ENCODE assay signal across 22 cellular contexts in genomic region chr4:20487852-20488251, GRCh38.
DNase-seq lines count a peak whose midpoint lies in the region; ATAC-seq and TF ChIP-seq lines count a peak whose summit lies in the region.
"Had no signal": no experiment of that assay in that cellular context is flagged by ENCODE, and none has a peak within 500 bp of the region (broad histone marks: within the 10 kb centered on the region; RNA-seq: fewer than 3 reads in every experiment).

No MANE protein-coding gene starts in this region.

- no peak overlapping the region for H2AFZ ChIP-seq in mammary epithelial cell (ENCODE audit: low read depth, low read length)

- H3K9ac ChIP-seq in mammary epithelial cell (ENCODE audit: insufficient read depth, low read length) = no peak overlapping the region
- H3K9ac ChIP-seq: BLaER1 had no signal

- H3K4me3 Mint-ChIP-seq in MCF 10A (ENCODE audit: unreplicated experiment) = no peak overlapping the region
- H3K4me3 Mint-ChIP-seq: activated CD8-positive, alpha-beta T cell treated with anti-CD3 and anti-CD28 coated beads, Interleukin-2, amount 10 ng/mL, durations not matched to agents 7 days and 5 days; T-helper 17 cell had no signal

- no peak overlapping the region for H3K27ac Mint-ChIP-seq in MCF 10A (ENCODE audit: low read depth, unreplicated experiment)
- H3K27ac Mint-ChIP-seq: activated CD8-positive, alpha-beta T cell treated with anti-CD3 and anti-CD28 coated beads, Interleukin-2, amount 10 ng/mL, durations not matched to agents 7 days and 5 days; progenitor cell of endocrine pancreas; T-helper 17 cell had no signal

- H3K4me1 ChIP-seq in mammary epithelial cell (ENCODE audit: insufficient read depth, low read length) = no peaks in the 10 kb centered on the region
- H3K4me1 ChIP-seq: BLaER1 had no signal

- 20% methylated on average over 1 of the region's 1 CpG for WGBS in mammary epithelial cell (ENCODE audit: low coverage, missing lambda C conversion rate)

- no peak overlapping the region for H3K27ac ChIP-seq in mammary epithelial cell (ENCODE audit: insufficient read depth, low read depth, low read length)
- H3K27ac ChIP-seq: BLaER1, tibial nerve had no signal

- H3K4me2 ChIP-seq in mammary epithelial cell (ENCODE audit: insufficient read depth, low read depth, low read length) = no peak overlapping the region
- H3K4me2 ChIP-seq: BLaER1 had no signal

- in situ Hi-C loops in mammary epithelial cell (cut with MboI; ENCODE audit: low sequenced_read_pairs in 2 of 2) = no loop called here

- H3K27me3 ChIP-seq in mammary epithelial cell (ENCODE audit: insufficient read depth, low read length) = no peaks in the 10 kb centered on the region
- H3K27me3 ChIP-seq: BLaER1, tibial nerve had no signal

- no peaks in the 10 kb centered on the region for H3K9me3 ChIP-seq in mammary epithelial cell (replicated peaks; ENCODE audit: insufficient read depth, low read length)
- H3K9me3 ChIP-seq: BLaER1, tibial nerve had no signal

- H3K4me3 ChIP-seq in mammary epithelial cell (replicated peaks in 1 of 3; ENCODE audit: insufficient read depth in 1 of 3, low read depth in 2 of 3, low read length in 3 of 3) = no peak overlapping the region
- H3K4me3 ChIP-seq in foreskin fibroblast (ENCODE audit: low read depth in 1 of 2, low read length in 2 of 2) = no peak overlapping the region
- H3K4me3 ChIP-seq: BLaER1, K562, tibial nerve had no signal

- intact Hi-C loops in MCF 10A (cut with micrococcal nuclease) (no loop called here), mammary epithelial cell (cut with micrococcal nuclease) (no loop called here)

- no peaks in the 10 kb centered on the region for H3K4me1 Mint-ChIP-seq in MCF 10A (ENCODE audit: insufficient read depth, unreplicated experiment)
- H3K4me1 Mint-ChIP-seq: T-helper 17 cell had no signal

- ATAC-seq in HG03342 (IDR thresholded peaks at IDR 0.05; ENCODE audit: unreplicated experiment) (no peak), HG03460 (IDR thresholded peaks at IDR 0.05; ENCODE audit: unreplicated experiment) (no peak)
- ATAC-seq: activated CD8-positive, alpha-beta T cell treated with anti-CD3 and anti-CD28 coated beads, Interleukin-2, amount 10 ng/mL, durations not matched to agents 7 days and 5 days; HCT116; K562; T-helper 17 cell had no signal

- H3K36me3 Mint-ChIP-seq in MCF 10A (ENCODE audit: insufficient read depth, unreplicated experiment) = no peaks in the 10 kb centered on the region

- no peaks in the 10 kb centered on the region for H4K20me1 ChIP-seq in mammary epithelial cell (ENCODE audit: insufficient read depth, low read length)
- H4K20me1 ChIP-seq: BLaER1 had no signal

- H3K36me3 ChIP-seq in mammary epithelial cell (ENCODE audit: insufficient read depth, low read length) = no peaks in the 10 kb centered on the region
- H3K36me3 ChIP-seq: BLaER1, tibial nerve had no signal

- TF ChIP-seq CTCF in MCF 10A (IDR thresholded peaks at IDR 0.05; ENCODE audit: unreplicated experiment) (no peak), mammary epithelial cell (conservative IDR thresholded peaks at IDR 0.05 in 1 of 2, IDR thresholded peaks at IDR 0.05 in 1 of 2; ENCODE audit: extremely low read depth in 1 of 2, insufficient read depth in 1 of 2, low read depth in 1 of 2, low read length in 2 of 2) (no peak), foreskin fibroblast (IDR thresholded peaks at IDR 0.05; ENCODE audit: low read depth, low read length) (no peak)

- no peaks in the 10 kb centered on the region for H3K9me3 Mint-ChIP-seq in MCF 10A (ENCODE audit: unreplicated experiment)

- CTCF ChIA-PET in MCF 10A (lab: Yijun Ruan, JAX) (interaction anchor here (0.5 to 1.2 kb wide), 4 partner anchors 41 to 1047 kb away, joined by 3 read pairs; no protein-coding TSS in a partner anchor), mammary epithelial cell (lab: Charles Lee; ENCODE audit: low non-redundant PET) (no interaction called here)

- BruUV-seq in MCF 10A (replicated peaks; lab: Mats Ljungman, UMichigan) (no TSS peak), mammary epithelial cell (replicated peaks; lab: Mats Ljungman, UMichigan) (no TSS peak)

- dilution Hi-C loops in mammary epithelial cell (cut with HindIII; ENCODE audit: low sequenced_read_pairs) = no loop called here

- POLR2A ChIA-PET in MCF 10A (lab: Yijun Ruan, JAX) = interaction anchor here (0.5 to 0.6 kb wide), 2 partner anchors 30 to 593 kb away, joined by 3 to 4 read pairs; no protein-coding TSS in a partner anchor

- H3K27me3 Mint-ChIP-seq in MCF 10A (ENCODE audit: insufficient read depth, unreplicated experiment) = no peaks in the 10 kb centered on the region
- H3K27me3 Mint-ChIP-seq: progenitor cell of endocrine pancreas, T-helper 17 cell had no signal

- no peaks in the 10 kb centered on the region for H3K79me2 ChIP-seq in mammary epithelial cell (ENCODE audit: insufficient read depth, low read length)

- peak; percentile 17 for DNase-seq in MCF 10A (ENCODE audit: unreplicated experiment)
- no peak for DNase-seq in mammary epithelial cell
- peak; percentile 31 for DNase-seq in RPMI7951 (ENCODE audit: low read depth)
- peak; percentile 24 to 58 for DNase-seq in foreskin fibroblast
- DNase-seq in SHP77 treated with DMSO at 0.1 percent for 48 hours (lab: John Stamatoyannopoulos, UW) = no peak
- no peak for DNase-seq in globus pallidus (ENCODE audit: low spot score)
- DNase-seq: activated CD8-positive, alpha-beta T cell treated with anti-CD3 and anti-CD28 coated beads, Interleukin-2, amount 10 ng/mL, durations not matched to agents 7 days and 5 days; activated gamma-delta T cell treated with Interleukin-2 at 50 U/mL for 16 hours; activated T-cell treated with anti-CD3 and anti-CD28 coated beads for 4 hours; DMS79 treated with DMSO at 0.1 percent for 48 hours; effector memory CD4-positive, alpha-beta T cell; NCI-H1694; NCI-H2171 treated with DMSO at 0.1 percent for 48 hours; NCI-H526 treated with DMSO at 0.1 percent for 48 hours; T-helper 17 cell had no signal

Comparison
In these comparisons a context has a peak if more than half of its experiments do, and no peak if none do; other contexts are left out.
1. DNase-seq: peak in MCF 10A (single experiment), RPMI7951 (single experiment) and foreskin fibroblast (2 of 2); none in mammary epithelial cell (single experiment), SHP77 treated with DMSO at 0.1 percent for 48 hours (single experiment) and globus pallidus (single experiment).